In the genomic region with DNA sequence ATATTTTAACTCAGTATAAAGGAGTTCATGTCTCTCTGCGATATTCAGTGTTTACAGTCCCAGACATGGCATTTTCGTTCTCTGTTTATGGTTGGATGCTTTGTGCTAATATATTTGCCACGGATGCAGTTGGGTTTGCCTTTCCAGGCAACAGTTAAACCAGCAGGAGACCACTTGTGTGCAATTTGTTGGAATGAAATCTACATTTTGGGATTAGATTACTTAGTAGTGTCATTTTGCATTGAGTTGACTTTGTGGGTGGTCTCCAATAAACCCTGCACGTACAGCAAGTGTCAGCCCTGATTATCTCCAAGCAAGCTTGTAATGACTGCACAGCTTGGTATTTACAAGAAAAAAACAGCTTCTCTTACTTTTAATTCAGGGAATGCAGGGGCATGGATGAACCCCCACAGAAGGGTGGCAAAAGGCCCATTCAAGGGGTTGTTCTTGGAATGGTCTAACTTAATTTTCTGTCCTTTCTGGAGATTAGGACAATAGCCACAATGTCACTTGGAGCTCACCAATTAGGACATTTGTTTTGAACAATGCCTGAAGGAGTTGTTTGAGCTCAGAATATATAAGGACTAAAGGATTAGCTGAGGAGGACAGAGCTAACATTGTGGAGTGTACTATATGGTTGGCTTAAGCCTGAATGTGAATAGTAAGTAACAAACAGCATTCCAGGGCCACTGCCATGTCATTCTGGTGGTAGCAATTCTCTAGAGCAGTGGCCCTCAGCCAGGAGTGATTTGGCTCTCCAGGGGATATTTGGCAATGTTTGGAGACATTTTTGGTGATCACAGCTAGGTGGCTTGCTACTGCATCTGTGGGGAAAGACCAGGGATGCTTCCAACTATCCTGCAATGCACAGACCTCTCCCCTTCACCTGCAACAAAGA, we compare ENCODE assay signal across 19 cellular contexts.
"Had no signal": no experiment of that assay in that cellular context is flagged by ENCODE, and none has a peak within 500 bp of the region (broad histone marks: within the 10 kb centered on the region; RNA-seq: fewer than 3 reads in every experiment).

No MANE protein-coding gene starts in this region.

- H3K4me3 ChIP-seq: coronary artery, lower lobe of right lung, thyroid gland had no signal

- H3K36me3 ChIP-seq: brain microvascular endothelial cell, lower lobe of right lung, thyroid gland had no signal

- DNase-seq: activated B cell treated with CpG ODN at 0.5 μM for 24 hours; activated CD4-positive, alpha-beta memory T cell treated with anti-CD3 and anti-CD28 coated beads for 36 hours; activated CD4-positive, alpha-beta T cell treated with anti-CD3 and anti-CD28 coated beads for 4 hours; activated naive CD4-positive, alpha-beta T cell treated with Interleukin-2 at 50 U/mL for 16 hours; activated T-cell treated with anti-CD3 and anti-CD28 coated beads, Interleukin-2, amount 50 U/mL, for 24 hours; brain microvascular endothelial cell; erythroblast; hypothalamus; islet precursor cell; left colon; lower lobe of right lung; natural killer cell; stimulated activated CD4-positive, alpha-beta T cell treated with anti-CD3 and anti-CD28 coated beads, Interleukin-12 subunit alpha, Interleukin-12 subunit beta, amount 100 ng/mL, for 4 hours; stimulated activated CD4-positive, alpha-beta T cell treated with anti-CD3 and anti-CD28 coated beads, Interleukin-1b, Interleukin-23, amount 100 ng/mL, for 48 hours; stimulated activated CD8-positive, alpha-beta memory T cell treated with anti-CD3 and anti-CD28 coated beads, Interleukin-4, amount 100 ng/mL, for 48 hours; stimulated activated naive CD4-positive, alpha-beta T cell; T-helper 9 cell; thyroid gland had no signal

- H3K27me3 ChIP-seq: thyroid gland had no signal

- H3K27ac ChIP-seq: brain microvascular endothelial cell, coronary artery, lower lobe of right lung, thyroid gland had no signal

- H3K9me3 ChIP-seq: lower lobe of right lung, thyroid gland had no signal

- ATAC-seq: left colon, lower lobe of right lung, natural killer cell had no signal

- H3K4me1 ChIP-seq: lower lobe of right lung, thyroid gland had no signal
